13 cellular contexts compared by ENCODE assay signal in the genomic region with DNA sequence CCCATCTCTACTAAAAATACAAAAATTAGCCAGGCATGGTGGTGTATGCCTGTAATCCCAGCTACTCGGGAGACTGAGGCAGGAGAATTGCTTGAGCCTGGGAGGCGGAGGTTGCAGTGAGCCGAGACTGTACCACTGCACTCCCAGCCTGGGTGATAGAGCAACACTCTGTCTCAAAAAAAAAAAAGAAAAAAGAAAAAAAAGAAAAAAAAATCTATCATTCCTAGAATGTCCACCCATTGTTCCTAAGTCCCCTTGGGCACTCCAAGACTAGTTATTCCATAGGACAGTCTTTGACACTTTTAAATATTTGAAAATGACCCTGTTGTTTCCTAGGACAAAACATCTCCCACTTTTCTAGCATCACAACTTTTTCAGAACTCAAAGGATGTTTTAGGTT. TPM values are rescaled to one million over a fixed set of nuclear protein-coding genes. Genes with fewer than 3 reads are reported as not detected.
"Had no signal": no experiment of that assay in that cellular context is flagged by ENCODE, and none has a peak within 500 bp of the region (broad histone marks: within the 10 kb centered on the region; RNA-seq: fewer than 3 reads in every experiment).

No MANE protein-coding gene starts in this region.

RNA-seq across cellular contexts. Expression of gene GPR37L1, which starts 18.8 kb away (rescaled TPM):
- total RNA-seq: activated CD4-positive, alpha-beta memory T cell treated with anti-CD3 and anti-CD28 coated beads, Interleukin-2, amount 10 ng/mL, durations not matched to agents 7 days and 5 days; activated CD8-positive, alpha-beta memory T cell treated with anti-CD3 and anti-CD28 coated beads, Interleukin-2, amount 10 ng/mL, durations not matched to agents 7 days and 5 days; activated T-cell treated with anti-CD3 and anti-CD28 coated beads, Interleukin-2, amount 50 U/mL, for 72 hours; activated T-helper 2 cell treated with anti-CD3 and anti-CD28 coated beads, Interferon-gamma antibody, Interleukin-2, Interleukin-4, amounts not matched to agents 10 μg/mL and 5 μg/mL and 100 μg/mL, durations not matched to agents 14 hours and 24 hours and 36 hours; astrocyte; body of pancreas; bronchial epithelial cell; NCI-H460; SK-MEL-5; T-helper 2 cell treated with Interferon-gamma antibody and Interleukin-4, amounts not matched to agents 100 ng/mL and 5 ng/mL, for 36 hours had no signal

RNA-seq across cellular contexts. Expression of gene PTPN7, which starts 18.9 kb away (rescaled TPM):
- total RNA-seq: bronchial epithelial cell, LHCN-M2, NCI-H460, PC-9, SK-MEL-5 had no signal

RNA-seq across cellular contexts. Expression of gene LGR6, which starts 52.1 kb away (rescaled TPM):
- total RNA-seq: activated T-helper 2 cell treated with anti-CD3 and anti-CD28 coated beads, Interferon-gamma antibody, Interleukin-2, Interleukin-4, amounts not matched to agents 10 μg/mL and 5 μg/mL and 100 μg/mL, durations not matched to agents 14 hours and 24 hours and 36 hours; bronchial epithelial cell; LHCN-M2; OCI-LY7; SK-MEL-5 had no signal
